ENCODE assay signal across 8 cellular contexts in the genomic region with DNA sequence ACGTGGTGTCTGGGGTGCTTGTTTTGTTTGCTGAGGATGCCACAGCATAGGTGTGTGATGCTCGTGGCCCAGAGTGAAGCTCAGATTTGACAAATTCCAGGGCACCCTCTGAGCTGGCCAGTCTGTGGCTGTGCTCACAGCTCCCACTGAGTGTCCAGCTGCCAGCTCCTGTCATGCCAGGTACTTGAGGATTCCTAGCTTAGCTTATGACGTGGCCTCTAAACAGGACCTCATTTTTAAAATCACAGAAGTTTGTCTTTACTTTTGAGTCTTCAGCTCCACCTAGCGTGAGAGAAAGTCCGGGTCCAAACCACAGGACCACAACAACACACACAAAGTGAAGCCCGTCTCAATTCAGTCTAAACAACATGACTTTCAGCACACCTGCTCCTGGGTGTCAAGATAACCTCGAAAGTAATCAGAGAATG.
DNase-seq lines count a peak whose midpoint lies in the region; ATAC-seq, FAIRE-seq and TF ChIP-seq lines count a peak whose summit lies in the region.

No MANE protein-coding gene starts in this region.

- peak; percentile 10 for DNase-seq in NCI-H748 (lab: John Stamatoyannopoulos, UW; ENCODE audit: unreplicated experiment)
- no peak for DNase-seq in NCI-H748 treated with DMSO at 0.1 percent for 48 hours (lab: John Stamatoyannopoulos, UW)
- DNase-seq in choroid plexus epithelial cell (ENCODE audit: low read depth) = peak; percentile 89
- DNase-seq in thyroid gland = peak; percentile 60 to 62
- no peak for DNase-seq in OCI-M2 (lab: John Stamatoyannopoulos, UW; ENCODE audit: unreplicated experiment)
- DNase-seq in H54 (ENCODE audit: insufficient read length, low spot score) = no peak
- DNase-seq in cerebellar nuclear complex (lab: John Stamatoyannopoulos, UW) = no peak

- intact Hi-C loops in thyroid gland (cut with DNase I) = loop anchor here (10.0 kb wide), 1 partner anchor 219 kb away; no protein-coding TSS in a partner anchor

- TF ChIP-seq POLR2A in thyroid gland (IDR thresholded peaks at IDR 0.05) (no peak), H54 (IDR thresholded peaks at IDR 0.05; ENCODE audit: low read depth, low read length) (no peak)

- peaks cover 3 to 4% of the 10 kb centered on the region in 2 donors for H3K4me1 ChIP-seq in thyroid gland

- WGBS in thyroid gland, 2 donors = 58 to 75% methylated on average over 5 to 7 of the region's 7 CpGs

- H3K4me3 ChIP-seq in choroid plexus epithelial cell (ENCODE audit: low read depth, low read length) (no peak overlapping the region), thyroid gland (replicated peaks in 1 of 3) (no peak overlapping the region)

- H3K36me3 ChIP-seq in thyroid gland = peaks cover 22 to 24% of the 10 kb centered on the region in 2 donors

- no peak for FAIRE-seq in H54 (lab: Jason Lieb, UNC)

- H3K9me3 ChIP-seq in thyroid gland = no peaks in the 10 kb centered on the region

- TF ChIP-seq CTCF in choroid plexus epithelial cell (conservative IDR thresholded peaks at IDR 0.05; ENCODE audit: low read depth, low read length) (peak; percentile 74), thyroid gland (IDR thresholded peaks at IDR 0.05) (peak in 5 of 6 experiments; percentile 17 to 72 (median 50))

- no peaks in the 10 kb centered on the region for H3K27me3 ChIP-seq in thyroid gland

- H3K27ac ChIP-seq in thyroid gland = peak overlapping the region in 1 of 3 donors; percentile 12

- ATAC-seq in HG03520 (IDR thresholded peaks at IDR 0.05; ENCODE audit: unreplicated experiment) = peak; percentile 50

Comparison
In these comparisons a context has a peak if more than half of its experiments do, and no peak if none do; other contexts are left out.
1. DNase-seq: peak in NCI-H748 (single experiment), choroid plexus epithelial cell (single experiment) and thyroid gland (2 of 2); none in NCI-H748 treated with DMSO at 0.1 percent for 48 hours (single experiment), OCI-M2 (single experiment), H54 (single experiment) and cerebellar nuclear complex (0 of 2).